16 cellular contexts compared by ENCODE assay signal in genomic region chr18:60411715-60412114, GRCh38. TPM values are rescaled to one million over a fixed set of nuclear protein-coding genes. Genes with fewer than 3 reads are reported as not detected.
DNase-seq lines count a peak whose midpoint lies in the region; ATAC-seq and TF ChIP-seq lines count a peak whose summit lies in the region.
"Had no signal": no experiment of that assay in that cellular context is flagged by ENCODE, and none has a peak within 500 bp of the region (broad histone marks: within the 10 kb centered on the region; RNA-seq: fewer than 3 reads in every experiment).

No MANE protein-coding gene starts in this region.

- H3K9ac ChIP-seq in neural progenitor cell = no peak overlapping the region

- H3K4me3 ChIP-seq in astrocyte of the spinal cord (ENCODE audit: low read depth, low read length) (no peak overlapping the region), neural progenitor cell (no peak overlapping the region)

- H3K27ac ChIP-seq in neural progenitor cell = no peak overlapping the region
- H3K27ac ChIP-seq: VCaP had no signal

- no peaks in the 10 kb centered on the region for H4K20me1 ChIP-seq in neural progenitor cell (ENCODE audit: low read depth)

- H3K4me1 ChIP-seq in neural progenitor cell = no peaks in the 10 kb centered on the region

- H3K4me1 Mint-ChIP-seq in neural progenitor cell = no peaks in the 10 kb centered on the region

- no peaks in the 10 kb centered on the region for H3K27me3 ChIP-seq in neural progenitor cell

- DNase-seq in EH (ENCODE audit: low read depth) (peak; percentile 3), astrocyte of the spinal cord (ENCODE audit: low read depth, low spot score) (no peak), neural progenitor cell (ENCODE audit: low spot score) (peak; percentile 21), NCI-H128 (lab: John Stamatoyannopoulos, UW; ENCODE audit: unreplicated experiment) (no peak), DMS153 (lab: John Stamatoyannopoulos, UW) (no peak)
- DNase-seq: activated T-cell treated with anti-CD3 and anti-CD28 coated beads, Interleukin-2, amount 50 U/mL, for 24 hours; hypothalamus; mesenchymal stem cell; NCI-H2029; posterior cingulate gyrus; stimulated activated CD4-positive, alpha-beta T cell treated with anti-CD3 and anti-CD28 coated beads, Interleukin-4, amount 100 ng/mL, for 1 hour; stimulated activated naive CD8-positive, alpha-beta T cell treated with anti-CD3 and anti-CD28 coated beads, Interleukin-15, Interleukin-2, amounts not matched to agents 100 U/mL and 50 U/mL, for 24 hours had no signal

- TF ChIP-seq CTCF in astrocyte of the spinal cord (IDR thresholded peaks at IDR 0.05; ENCODE audit: low read depth, low read length) (peak; percentile 27), neural progenitor cell (IDR thresholded peaks at IDR 0.05) (peak; percentile 44)

- H3K36me3 ChIP-seq in neural progenitor cell = no peaks in the 10 kb centered on the region

- H3K27ac Mint-ChIP-seq in neural progenitor cell = no peak overlapping the region
- H3K27ac Mint-ChIP-seq: activated T-cell treated with anti-CD3 and anti-CD28 coated beads, Interleukin-2, amount 50 U/mL, for 24 hours had no signal

- no peaks in the 10 kb centered on the region for H3K9me3 ChIP-seq in neural progenitor cell (ENCODE audit: low read depth)

- H2AFZ ChIP-seq in neural progenitor cell (replicated peaks) = peak overlapping the region; percentile 1

- no peaks in the 10 kb centered on the region for H3K9me3 Mint-ChIP-seq in neural progenitor cell
- H3K9me3 Mint-ChIP-seq: activated T-cell treated with anti-CD3 and anti-CD28 coated beads, Interleukin-2, amount 50 U/mL, for 24 hours had no signal

- H3K79me2 ChIP-seq in neural progenitor cell (ENCODE audit: low read depth) = no peaks in the 10 kb centered on the region

- H3K4me3 Mint-ChIP-seq in neural progenitor cell = no peak overlapping the region
- H3K4me3 Mint-ChIP-seq: activated T-cell treated with anti-CD3 and anti-CD28 coated beads, Interleukin-2, amount 50 U/mL, for 24 hours had no signal

- no peaks in the 10 kb centered on the region for H3K27me3 Mint-ChIP-seq in neural progenitor cell (ENCODE audit: insufficient read depth, low read depth)
- H3K27me3 Mint-ChIP-seq: activated T-cell treated with anti-CD3 and anti-CD28 coated beads, Interleukin-2, amount 50 U/mL, for 24 hours had no signal

- H3K4me2 ChIP-seq in neural progenitor cell = no peak overlapping the region

- no peaks in the 10 kb centered on the region for H3K36me3 Mint-ChIP-seq in neural progenitor cell

- ATAC-seq in HG03432 (IDR thresholded peaks at IDR 0.05; ENCODE audit: unreplicated experiment) = peak; percentile 52
- ATAC-seq in activated CD4-positive, CD25-positive, alpha-beta regulatory T cell treated with anti-CD3 and anti-CD28 coated beads, Interleukin-2, amount 50 U/mL, for 24 hours = no peak
- ATAC-seq: stimulated activated naive CD8-positive, alpha-beta T cell treated with anti-CD3 and anti-CD28 coated beads, Interleukin-15, Interleukin-2, amounts not matched to agents 100 U/mL and 50 U/mL, for 24 hours had no signal

- in situ Hi-C loops in astrocyte of the spinal cord (cut with HindIII; ENCODE audit: low sequenced_read_pairs) = no loop called here

- no peaks in the 10 kb centered on the region for H3F3A ChIP-seq in neural progenitor cell (ENCODE audit: low read depth)

RNA-seq across cellular contexts. Expression of gene MC4R, which starts 39.1 kb away (rescaled TPM):
- total RNA-seq in neural progenitor cell (ENCODE audit: low replicate concordance) = 0.15 and 0.19 TPM in 2 replicates
- total RNA-seq: G401 had no signal

Comparison
In these comparisons a context has a peak if more than half of its experiments do, and no peak if none do; other contexts are left out.
1. DNase-seq: peak in EH (single experiment) and neural progenitor cell (single experiment); none in astrocyte of the spinal cord (single experiment), NCI-H128 (single experiment) and DMS153 (single experiment).